8 cellular contexts compared by ENCODE assay signal in genomic region chr17:45143767-45144198, GRCh38. TPM values are rescaled to one million over a fixed set of nuclear protein-coding genes. Genes with fewer than 3 reads are reported as not detected.
DNase-seq lines count a peak whose midpoint lies in the region; TF ChIP-seq lines count a peak whose summit lies in the region.

No MANE protein-coding gene starts in this region.

- H3K4me3 ChIP-seq in NT2/D1 (ENCODE audit: insufficient read length, low read depth) (peak overlapping the region; percentile 27), lower leg skin (ENCODE audit: low read depth, poor library complexity, severe bottlenecking) (peak overlapping the region; percentile 27), stomach (peak overlapping the region; percentile 49 to 56 (median 52))

- peak overlapping the region; percentile 81 for H3K9ac ChIP-seq in NT2/D1 (ENCODE audit: insufficient read length, low read depth)

- intact Hi-C loops in lower leg skin (cut with DNase I; ENCODE audit: low total_unique reads) (no loop called here), stomach (cut with DNase I; ENCODE audit: low total_unique reads) (no loop called here)

- DNase-seq in AG08395 (ENCODE audit: low spot score) (peak; percentile 76), NT2/D1 (ENCODE audit: low read depth, low spot score) (no peak), ecto neural progenitor cell (ENCODE audit: low spot score) (peak; percentile 81), lower leg skin (ENCODE audit: low spot score in 2 of 2) (peak; percentile 90 to 98), stomach (peak; percentile 65), HuH-7.5 (ENCODE audit: low spot score) (no peak), CD1c-positive myeloid dendritic cell (ENCODE audit: extremely low spot score) (no peak), NCI-H526 (lab: John Stamatoyannopoulos, UW) (no peak)

- H3K36me3 ChIP-seq in NT2/D1 (ENCODE audit: insufficient read depth, insufficient read length, low read length) (no peaks in the 10 kb centered on the region), stomach (peaks cover 0 to 11% (median 7%) of the 10 kb centered on the region in 4 donors)

- TF ChIP-seq CTCF in lower leg skin (IDR thresholded peaks at IDR 0.05) (no peak), stomach (IDR thresholded peaks at IDR 0.05) (no peak)

- H3K9me3 ChIP-seq in NT2/D1 (ENCODE audit: insufficient read depth, low read length): no peaks in the 10 kb centered on the region
- no peaks in the 10 kb centered on the region for H3K9me3 ChIP-seq in stomach

- 2 to 4% methylated on average over 16 to 17 of the region's 21 CpGs for WGBS in lower leg skin, 2 donors
- WGBS in stomach, 5 donors: 13 to 22% (median 18%) methylated on average over 21 of the region's 21 CpGs

- H3K27ac ChIP-seq in stomach: peak overlapping the region; percentile 86 to 99 (median 94)

- H3K27me3 ChIP-seq in NT2/D1 (ENCODE audit: insufficient read depth, insufficient read length) (no peaks in the 10 kb centered on the region), stomach (no peaks in the 10 kb centered on the region)

- H3K4me1 ChIP-seq in NT2/D1 (ENCODE audit: insufficient read depth, insufficient read length) (peaks cover 19% of the 10 kb centered on the region), stomach (peaks cover 30 to 45% (median 36%) of the 10 kb centered on the region in 4 donors)

- TF ChIP-seq EP300 in stomach (IDR thresholded peaks at IDR 0.05): no peak

- TF ChIP-seq POLR2A in lower leg skin (IDR thresholded peaks at IDR 0.05) (no peak), stomach (IDR thresholded peaks at IDR 0.05) (no peak)

RNA-seq across cellular contexts. Expression of gene HEXIM1, which starts 4.5 kb away (rescaled TPM):
- 10 to 100 TPM; 20.9 to 32.7 (median 25.0) TPM for total RNA-seq in lower leg skin
- total RNA-seq in stomach: 10 to 100 TPM in 3 of 5 donors, 1 to 10 TPM in 2; 6.4 to 23.8 (median 13.0) TPM
- polyA plus RNA-seq in stomach: 10 to 100 TPM; 15.4 to 20.5 (median 16.1) TPM

RNA-seq across cellular contexts. Expression of gene ACBD4, which starts 8.3 kb away (rescaled TPM):
- total RNA-seq in lower leg skin (10 to 100 TPM in 2 of 4 donors, 1 to 10 TPM in 2; 8.2 to 14.9 (median 10.1) TPM), stomach (10 to 100 TPM in 3 of 5 donors, 1 to 10 TPM in 2; 4.6 to 24.6 (median 15.2) TPM)
- polyA plus RNA-seq in stomach: 10 to 100 TPM; 16.1 to 23.1 (median 18.1) TPM

RNA-seq across cellular contexts. Expression of gene PLCD3, which starts 11.5 kb away (rescaled TPM):
- total RNA-seq in lower leg skin (100 to 1,000 TPM in 3 of 4 donors, 10 to 100 TPM in 1; 65.7 to 180 (median 105) TPM), stomach (100 to 1,000 TPM in 1 of 5 donors, 10 to 100 TPM in 3, 1 to 10 TPM in 1; 7.6 to 215 (median 31.0) TPM)
- polyA plus RNA-seq in stomach: 100 to 1,000 TPM in 1 of 3 donors, 10 to 100 TPM in 2; 17.2 to 106 (median 53.2) TPM

RNA-seq across cellular contexts. Expression of gene HEXIM2, which starts 17.9 kb away (rescaled TPM):
- total RNA-seq in lower leg skin (10 to 100 TPM in 1 of 4 donors, 1 to 10 TPM in 3; 2.4 to 16.7 (median 5.8) TPM), stomach (10 to 100 TPM in 2 of 5 donors, 1 to 10 TPM in 2, under 1 TPM in 1; 0.92 to 34.4 (median 6.7) TPM)
- 10 to 100 TPM; 10.8 to 12.5 (median 11.1) TPM for polyA plus RNA-seq in stomach

Comparison
In these comparisons a context has a peak if more than half of its experiments do, and no peak if none do; other contexts are left out.
1. DNase-seq: peak in AG08395 (single experiment), ecto neural progenitor cell (single experiment), lower leg skin (2 of 2) and stomach (single experiment); none in NT2/D1 (single experiment), HuH-7.5 (single experiment), CD1c-positive myeloid dendritic cell (single experiment) and NCI-H526 (0 of 2).
2. Peak in every context shown above with its lines, with median percentiles within 50 percentile points of each other: H3K4me3 ChIP-seq.